In the genomic region with DNA sequence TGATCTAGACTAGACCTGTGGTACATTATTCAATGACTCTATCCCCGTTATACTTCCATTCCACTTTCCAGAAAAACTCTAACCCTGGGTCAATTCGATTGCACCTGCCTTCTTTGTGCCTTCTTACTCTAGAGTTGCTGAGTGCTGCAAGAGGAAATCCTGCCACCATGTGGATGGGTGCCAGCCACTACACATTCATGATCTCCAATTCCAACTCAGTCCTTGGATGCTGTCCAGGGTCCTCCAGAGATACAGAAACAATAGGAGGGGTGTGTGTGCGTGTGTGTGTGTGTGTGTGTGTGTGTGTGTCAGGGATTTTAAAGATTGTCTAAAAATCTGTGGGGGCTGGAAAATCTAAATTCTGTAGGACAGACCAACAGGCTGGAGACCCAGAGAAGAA, we compare ENCODE assay signal across 8 cellular contexts. TPM values are rescaled to one million over a fixed set of nuclear protein-coding genes. Genes with fewer than 3 reads are reported as not detected.
DNase-seq lines count a peak whose midpoint lies in the region; ATAC-seq and TF ChIP-seq lines count a peak whose summit lies in the region.

No MANE protein-coding gene starts in this region.

- no peak overlapping the region for H3K4me3 ChIP-seq in DND-41 (ENCODE audit: low read depth in 1 of 2, low read length in 2 of 2)
- no peak overlapping the region for H3K4me3 ChIP-seq in Peyer's patch
- H3K4me3 ChIP-seq in right atrium auricular region: no peak overlapping the region
- no peak overlapping the region for H3K4me3 ChIP-seq in smooth muscle cell

- no peaks in the 10 kb centered on the region for H4K20me1 ChIP-seq in DND-41 (ENCODE audit: insufficient read depth, low read length)
- H4K20me1 ChIP-seq in smooth muscle cell (ENCODE audit: low read depth): no peaks in the 10 kb centered on the region

- H3K9me3 Mint-ChIP-seq in activated naive CD8-positive, alpha-beta T cell treated with anti-CD3 and anti-CD28 coated beads, Interleukin-2, amount 50 U/mL, for 24 hours: no peaks in the 10 kb centered on the region

- TF ChIP-seq CTCF in DND-41 (IDR thresholded peaks at IDR 0.05; ENCODE audit: borderline replicate concordance, extremely low read depth, low read length, poor library complexity, severe bottlenecking) (peak; percentile 66), Peyer's patch (IDR thresholded peaks at IDR 0.05) (peak in 4 of 6 experiments; percentile 19 to 44 (median 36)), right atrium auricular region (IDR thresholded peaks at IDR 0.05) (peak in 1 of 2 donors; percentile 55), smooth muscle cell (IDR thresholded peaks at IDR 0.05; ENCODE audit: borderline replicate concordance, insufficient read depth, poor library complexity, severe bottlenecking) (peak; percentile 33), omental fat pad (IDR thresholded peaks at IDR 0.05) (no peak)

- H3K27me3 ChIP-seq in DND-41 (ENCODE audit: insufficient read depth, low read length, poor library complexity): peaks cover 2% of the 10 kb centered on the region
- no peaks in the 10 kb centered on the region for H3K27me3 ChIP-seq in Peyer's patch
- no peaks in the 10 kb centered on the region for H3K27me3 ChIP-seq in right atrium auricular region
- H3K27me3 ChIP-seq in smooth muscle cell (ENCODE audit: low read depth): no peaks in the 10 kb centered on the region

- H3K4me2 ChIP-seq in DND-41 (ENCODE audit: insufficient read depth, low read length): no peak overlapping the region
- H3K4me2 ChIP-seq in smooth muscle cell: no peak overlapping the region

- H3K27me3 Mint-ChIP-seq in activated naive CD8-positive, alpha-beta T cell treated with anti-CD3 and anti-CD28 coated beads, Interleukin-2, amount 50 U/mL, for 24 hours: peaks cover 1% of the 10 kb centered on the region

- H3K9ac ChIP-seq in DND-41 (ENCODE audit: low read depth, low read length) (no peak overlapping the region), smooth muscle cell (ENCODE audit: low read depth) (no peak overlapping the region)

- TF ChIP-seq POLR2A in Peyer's patch (IDR thresholded peaks at IDR 0.05): no peak

- H3K27ac ChIP-seq in DND-41 (ENCODE audit: low read length) (no peak overlapping the region), Peyer's patch (no peak overlapping the region), right atrium auricular region (no peak overlapping the region), smooth muscle cell (ENCODE audit: low read depth) (no peak overlapping the region)

- H3K27ac Mint-ChIP-seq in activated naive CD8-positive, alpha-beta T cell treated with anti-CD3 and anti-CD28 coated beads, Interleukin-2, amount 50 U/mL, for 24 hours: no peak overlapping the region

- no peaks in the 10 kb centered on the region for H3K9me3 ChIP-seq in DND-41 (ENCODE audit: insufficient read depth, low read length, severe bottlenecking)
- no peaks in the 10 kb centered on the region for H3K9me3 ChIP-seq in Peyer's patch
- H3K9me3 ChIP-seq in right atrium auricular region: no peaks in the 10 kb centered on the region
- H3K9me3 ChIP-seq in smooth muscle cell (replicated peaks; ENCODE audit: low read depth): no peaks in the 10 kb centered on the region

- no peaks in the 10 kb centered on the region for H3K79me2 ChIP-seq in DND-41 (ENCODE audit: insufficient read depth, low read length)
- no peaks in the 10 kb centered on the region for H3K79me2 ChIP-seq in smooth muscle cell (ENCODE audit: low read depth)

- no peaks in the 10 kb centered on the region for H3K36me3 ChIP-seq in DND-41 (ENCODE audit: insufficient read depth, low read length)
- no peaks in the 10 kb centered on the region for H3K36me3 ChIP-seq in Peyer's patch
- no peaks in the 10 kb centered on the region for H3K36me3 ChIP-seq in right atrium auricular region
- H3K36me3 ChIP-seq in smooth muscle cell (ENCODE audit: low read depth): no peaks in the 10 kb centered on the region

- no peaks in the 10 kb centered on the region for H3F3A ChIP-seq in smooth muscle cell (ENCODE audit: low read depth)

- peaks cover 2% of the 10 kb centered on the region for H3K4me1 Mint-ChIP-seq in activated naive CD8-positive, alpha-beta T cell treated with anti-CD3 and anti-CD28 coated beads, Interleukin-2, amount 50 U/mL, for 24 hours

- H3K4me3 Mint-ChIP-seq in activated naive CD8-positive, alpha-beta T cell treated with anti-CD3 and anti-CD28 coated beads, Interleukin-2, amount 50 U/mL, for 24 hours: no peak overlapping the region

- H3K4me1 ChIP-seq in DND-41 (ENCODE audit: insufficient read depth, low read length) (no peaks in the 10 kb centered on the region), Peyer's patch (no peaks in the 10 kb centered on the region), right atrium auricular region (no peaks in the 10 kb centered on the region), smooth muscle cell (ENCODE audit: low read depth) (no peaks in the 10 kb centered on the region)

- H2AFZ ChIP-seq in DND-41 (ENCODE audit: low read depth, low read length): no peak overlapping the region
- H2AFZ ChIP-seq in smooth muscle cell (ENCODE audit: low read depth): no peak overlapping the region

- peak; percentile 77 for ATAC-seq in DND-41 (ENCODE audit: insufficient read depth, low read depth)
- ATAC-seq in activated naive CD8-positive, alpha-beta T cell treated with anti-CD3 and anti-CD28 coated beads, Interleukin-2, amount 50 U/mL, for 24 hours: peak; percentile 76
- ATAC-seq in omental fat pad (ENCODE audit: low FRiP score): no peak

- DNase-seq in DND-41 (peak; percentile 37), HuH-7.5 (ENCODE audit: low spot score) (peak; percentile 5), Peyer's patch (peak in 1 of 3 donors; percentile 67), right atrium auricular region (ENCODE audit: low spot score) (peak; percentile 61), smooth muscle cell (lab: John Stamatoyannopoulos, UW; ENCODE audit: unreplicated experiment) (no peak), omental fat pad (ENCODE audit: low spot score) (no peak), GM03348 (ENCODE audit: low spot score) (no peak)
- peak; percentile 20 for DNase-seq in activated naive CD8-positive, alpha-beta T cell treated with anti-CD3 and anti-CD28 coated beads, Interleukin-2, amount 50 U/mL, for 24 hours

- WGBS in smooth muscle cell (ENCODE audit: low lambda C conversion rate): 34% methylated on average over 3 of the region's 3 CpGs

- H3K36me3 Mint-ChIP-seq in activated naive CD8-positive, alpha-beta T cell treated with anti-CD3 and anti-CD28 coated beads, Interleukin-2, amount 50 U/mL, for 24 hours (ENCODE audit: low read depth): no peaks in the 10 kb centered on the region

RNA-seq across cellular contexts. Expression of a gene that starts 42.9 kb away (rescaled TPM):
- total RNA-seq in Peyer's patch: 10 to 100 TPM in 3 of 4 donors, 1 to 10 TPM in 1; 8.2 to 71.8 (median 11.4) TPM
- total RNA-seq in right atrium auricular region: 10 to 100 TPM in 1 of 2 donors, 1 to 10 TPM in 1; 9.9 to 12.2 TPM
- total RNA-seq in smooth muscle cell: 19.6 and 20.5 TPM in 2 replicates
- 4.9 and 7.7 TPM in 2 replicates for polyA plus RNA-seq in smooth muscle cell
- total RNA-seq in omental fat pad: 1 to 10 TPM; 5.1 to 9.7 (median 7.7) TPM

RNA-seq across cellular contexts. Expression of a gene that starts 55.8 kb away (rescaled TPM):
- total RNA-seq in Peyer's patch (1 to 10 TPM in 1 of 4 donors, under 1 TPM in 1, not detected in 2; 0.35 to 1.2 TPM), right atrium auricular region (1 to 10 TPM; 2.7 to 6.3 TPM), smooth muscle cell (0.45 and 1.7 TPM in 2 replicates), omental fat pad (under 1 TPM; 0.24 to 0.79 (median 0.42) TPM)
- 1.5 and 1.6 TPM in 2 replicates for polyA plus RNA-seq in smooth muscle cell

Comparison
In these comparisons a context has a peak if more than half of its experiments do, and no peak if none do; other contexts are left out.
1. DNase-seq: peak in DND-41 (single experiment), HuH-7.5 (single experiment), activated naive CD8-positive, alpha-beta T cell treated with anti-CD3 and anti-CD28 coated beads, Interleukin-2, amount 50 U/mL, for 24 hours (single experiment) and right atrium auricular region (single experiment); none in smooth muscle cell (single experiment), omental fat pad (single experiment) and GM03348 (single experiment).
2. CTCF ChIP-seq: peak in DND-41 (single experiment), Peyer's patch (4 of 6) and smooth muscle cell (single experiment); none in omental fat pad (0 of 3).